Comparison of ENCODE assay signal across 14 cellular contexts in genomic region chr4:114582625-114583024, GRCh38. TPM values are rescaled to one million over a fixed set of nuclear protein-coding genes. Genes with fewer than 3 reads are reported as not detected.
DNase-seq lines count a peak whose midpoint lies in the region; ATAC-seq and TF ChIP-seq lines count a peak whose summit lies in the region.
"Had no signal": no experiment of that assay in that cellular context is flagged by ENCODE, and none has a peak within 500 bp of the region (broad histone marks: within the 10 kb centered on the region; RNA-seq: fewer than 3 reads in every experiment).

No MANE protein-coding gene starts in this region.

- TF ChIP-seq CTCF in OCI-LY7 (conservative IDR thresholded peaks at IDR 0.05; ENCODE audit: low read length) (0 out of 2 replicates have a peak, but pooled peaks have one; percentile 21), osteoblast (IDR thresholded peaks at IDR 0.05; ENCODE audit: extremely low read depth, low read depth, low read length) (no peak)

- H4K20me1 ChIP-seq in OCI-LY7 (ENCODE audit: insufficient read depth, low read length) (no peaks in the 10 kb centered on the region), osteoblast (ENCODE audit: insufficient read depth, low read length) (no peaks in the 10 kb centered on the region)

- no peaks in the 10 kb centered on the region for H3K27me3 ChIP-seq in osteoblast (ENCODE audit: insufficient read depth, low read length)

- peak; percentile 98 for ATAC-seq in left colon
- ATAC-seq: A549, K562 had no signal

- H3K9me3 ChIP-seq in OCI-LY7 (ENCODE audit: low read length) = 0 out of 2 replicates have a peak, but pooled peaks cover 8% of the 10 kb centered on the region
- H3K9me3 ChIP-seq in osteoblast (ENCODE audit: low read depth, low read length) = no peaks in the 10 kb centered on the region
- H3K9me3 ChIP-seq: A549 had no signal

- BruUV-seq in OCI-LY7 (replicated peaks; lab: Mats Ljungman, UMichigan) = no TSS peak

- H2AFZ ChIP-seq in OCI-LY7 (ENCODE audit: low read length) (no peak overlapping the region), osteoblast (ENCODE audit: low read length) (no peak overlapping the region)

- H3K4me3 ChIP-seq in OCI-LY7 (ENCODE audit: low read depth, low read length, poor library complexity, severe bottlenecking) (no peak overlapping the region), osteoblast (ENCODE audit: insufficient read depth, low read length) (no peak overlapping the region)
- H3K4me3 ChIP-seq: A549, K562 had no signal

- no peaks in the 10 kb centered on the region for H3K36me3 ChIP-seq in OCI-LY7 (ENCODE audit: insufficient read depth, low read length)
- H3K36me3 ChIP-seq in osteoblast (ENCODE audit: insufficient read depth, low read length) = no peaks in the 10 kb centered on the region

- DNase-seq in OCI-LY7 (ENCODE audit: low spot score) (no peak), left colon (no peak), osteoblast (ENCODE audit: insufficient read length, low spot score, missing footprints) (peak; percentile 5), kidney glomerular epithelial cell (lab: John Stamatoyannopoulos, UW) (no peak), AML-193 (lab: John Stamatoyannopoulos, UW) (no peak), mesenteric fat pad (ENCODE audit: low spot score) (no peak), NCI-H446 treated with DMSO at 0.1 percent for 48 hours (lab: John Stamatoyannopoulos, UW) (no peak)
- DNase-seq: CD8-positive, alpha-beta memory T cell; DND-41; GDM1; GOT3; H9 had no signal

- H3K4me2 ChIP-seq in OCI-LY7 (ENCODE audit: low read length) (no peak overlapping the region), osteoblast (ENCODE audit: insufficient read depth, low read length) (no peak overlapping the region)
- H3K4me2 ChIP-seq: A549 had no signal

- POLR2A ChIA-PET in OCI-LY7 (lab: Charles Lee) = no interaction called here

- intact Hi-C loops in OCI-LY7 (cut with micrococcal nuclease; ENCODE audit: unreplicated experiment) = no loop called here
- intact Hi-C loops in left colon (cut with DNase I, micrococcal nuclease) = no loop called here

- no peaks in the 10 kb centered on the region for H3K9me2 ChIP-seq in OCI-LY7 (ENCODE audit: insufficient read depth, low read length)

- no peak overlapping the region for H3K27ac ChIP-seq in OCI-LY7 (ENCODE audit: low read depth, low read length, poor library complexity, severe bottlenecking)
- no peak overlapping the region for H3K27ac ChIP-seq in osteoblast (ENCODE audit: low read depth, low read length)
- H3K27ac ChIP-seq: A549 had no signal

- H3K79me2 ChIP-seq in OCI-LY7 (ENCODE audit: insufficient read depth, low read depth, low read length) (no peaks in the 10 kb centered on the region), osteoblast (ENCODE audit: insufficient read depth, low read length) (no peaks in the 10 kb centered on the region)

- CTCF ChIA-PET in OCI-LY7 (lab: Charles Lee; ENCODE audit: unreplicated experiment) = no interaction called here

- H3K4me1 ChIP-seq in OCI-LY7 (ENCODE audit: insufficient read depth, low read length, poor library complexity, severe bottlenecking) = no peaks in the 10 kb centered on the region
- H3K4me1 ChIP-seq in osteoblast (ENCODE audit: insufficient read depth, low read length) = no peaks in the 10 kb centered on the region
- H3K4me1 ChIP-seq: A549 had no signal

RNA-seq across cellular contexts. Expression of gene UGT8, which starts 16.0 kb away (rescaled TPM):
- 17.5 and 19.0 TPM in 2 replicates for total RNA-seq in OCI-LY7 (2014; rRNA removed; shearing (Covaris generic))
- total RNA-seq in OCI-LY7 (2022) (18.5 and 20.7 TPM in 2 replicates), left colon (10 to 100 TPM; 50.9 to 58.1 TPM), osteoblast (under 0.01 TPM in 1 of 2 replicates, not detected in the other), mesenteric fat pad (0.13 TPM)

Comparison
In these comparisons a context has a peak if more than half of its experiments do, and no peak if none do; other contexts are left out.
1. RNA of gene UGT8, which starts 16.0 kb away (total RNA-seq): 50.9 to 58.1 TPM in left colon and 17.5 to 20.7 TPM in OCI-LY7; 0.13 TPM in mesenteric fat pad (single experiment) and under 0.01 TPM in osteoblast; every median in the first group is over 10 times any median in the second.